20 cellular contexts compared by ENCODE assay signal in the genomic region with DNA sequence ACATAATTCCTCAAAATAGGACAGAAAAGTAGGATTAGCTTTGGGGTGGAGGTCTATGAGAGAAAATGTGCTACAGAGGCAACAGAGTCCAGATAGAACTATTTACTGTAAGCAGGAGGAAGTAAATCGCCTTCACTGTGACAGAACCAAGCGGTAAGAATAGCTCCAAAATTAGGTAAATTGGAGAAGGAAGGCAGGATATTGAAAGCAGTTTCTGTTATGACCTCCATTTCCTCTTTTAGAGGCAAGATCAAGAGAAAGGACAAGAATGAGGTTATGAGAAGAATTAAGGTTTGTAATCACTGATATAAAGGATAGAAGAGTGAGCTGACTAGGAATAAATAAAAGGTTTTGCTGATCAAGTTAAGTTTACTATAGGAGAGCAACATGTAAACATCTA. TPM values are rescaled to one million over a fixed set of nuclear protein-coding genes. Genes with fewer than 3 reads are reported as not detected.
DNase-seq lines count a peak whose midpoint lies in the region; ATAC-seq and TF ChIP-seq lines count a peak whose summit lies in the region.
"Had no signal": no experiment of that assay in that cellular context is flagged by ENCODE, and none has a peak within 500 bp of the region (broad histone marks: within the 10 kb centered on the region; RNA-seq: fewer than 3 reads in every experiment).

No MANE protein-coding gene starts in this region.

- TF ChIP-seq CTCF in glutamatergic neuron (IDR thresholded peaks at IDR 0.05; ENCODE audit: partially characterized antibody, unreplicated experiment) = no peak

- H3K27ac Mint-ChIP-seq in glutamatergic neuron (ENCODE audit: unreplicated experiment) = no peak overlapping the region
- H3K27ac Mint-ChIP-seq: activated naive CD8-positive, alpha-beta T cell treated with anti-CD3 and anti-CD28 coated beads for 36 hours; H9; progenitor cell of endocrine pancreas had no signal

- no peaks in the 10 kb centered on the region for H3K9me3 Mint-ChIP-seq in glutamatergic neuron (ENCODE audit: unreplicated experiment)
- H3K9me3 Mint-ChIP-seq: activated naive CD8-positive, alpha-beta T cell treated with anti-CD3 and anti-CD28 coated beads for 36 hours; H9 had no signal

- DNase-seq in CD1c-positive myeloid dendritic cell (ENCODE audit: extremely low spot score) = peak; percentile 14
- peak; percentile 20 for DNase-seq in SIG-M5 (lab: John Stamatoyannopoulos, UW)
- no peak for DNase-seq in DMS153 (lab: John Stamatoyannopoulos, UW)
- DNase-seq in glutamatergic neuron = no peak
- DNase-seq: activated CD8-positive, alpha-beta memory T cell treated with anti-CD3 and anti-CD28 coated beads, Interleukin-2, amount 50 U/mL, for 4 hours; activated naive CD8-positive, alpha-beta T cell treated with anti-CD3 and anti-CD28 coated beads for 36 hours; Caco-2; central memory CD4-positive, alpha-beta T cell; H9; KG1; kidney; NCI-H2029 treated with DMSO at 0.1 percent for 48 hours; transverse colon had no signal

- H3K27me3 Mint-ChIP-seq in glutamatergic neuron (ENCODE audit: unreplicated experiment) = no peaks in the 10 kb centered on the region
- H3K27me3 Mint-ChIP-seq: activated naive CD8-positive, alpha-beta T cell treated with anti-CD3 and anti-CD28 coated beads for 36 hours; progenitor cell of endocrine pancreas had no signal

- H3K4me1 Mint-ChIP-seq in glutamatergic neuron (ENCODE audit: low read depth, unreplicated experiment) = no peaks in the 10 kb centered on the region
- H3K4me1 Mint-ChIP-seq: activated naive CD8-positive, alpha-beta T cell treated with anti-CD3 and anti-CD28 coated beads for 36 hours had no signal

- ATAC-seq in GM21423 (IDR thresholded peaks at IDR 0.05; ENCODE audit: unreplicated experiment) = peak; percentile 68
- ATAC-seq in HG03442 (IDR thresholded peaks at IDR 0.05; ENCODE audit: unreplicated experiment) = peak; percentile 45
- no peak for ATAC-seq in HG02798 (IDR thresholded peaks at IDR 0.05; ENCODE audit: poor library complexity, unreplicated experiment)
- no peak for ATAC-seq in GM21381 (IDR thresholded peaks at IDR 0.05; ENCODE audit: unreplicated experiment)

- H3K4me3 Mint-ChIP-seq in glutamatergic neuron (ENCODE audit: unreplicated experiment) = no peak overlapping the region
- H3K4me3 Mint-ChIP-seq: activated naive CD8-positive, alpha-beta T cell treated with anti-CD3 and anti-CD28 coated beads for 36 hours; H9 had no signal

- H3K36me3 Mint-ChIP-seq in glutamatergic neuron (ENCODE audit: unreplicated experiment) = no peaks in the 10 kb centered on the region

RNA-seq across cellular contexts. Expression of gene NEUROG2, which starts 44.1 kb away (rescaled TPM):
- 7.3 TPM for total RNA-seq in glutamatergic neuron (ENCODE audit: unreplicated experiment)
- total RNA-seq: A673; activated naive CD8-positive, alpha-beta T cell treated with anti-CD3 and anti-CD28 coated beads for 36 hours; Caco-2; H9; kidney; progenitor cell of endocrine pancreas; SJSA1; transverse colon had no signal

Comparison
In these comparisons a context has a peak if more than half of its experiments do, and no peak if none do; other contexts are left out.
1. DNase-seq: peak in CD1c-positive myeloid dendritic cell (single experiment) and SIG-M5 (single experiment); none in DMS153 (single experiment) and glutamatergic neuron (single experiment).
2. ATAC-seq: peak in GM21423 (single experiment) and HG03442 (single experiment); none in HG02798 (single experiment) and GM21381 (single experiment).